ENCODE assay signal across 20 cellular contexts in the genomic region with DNA sequence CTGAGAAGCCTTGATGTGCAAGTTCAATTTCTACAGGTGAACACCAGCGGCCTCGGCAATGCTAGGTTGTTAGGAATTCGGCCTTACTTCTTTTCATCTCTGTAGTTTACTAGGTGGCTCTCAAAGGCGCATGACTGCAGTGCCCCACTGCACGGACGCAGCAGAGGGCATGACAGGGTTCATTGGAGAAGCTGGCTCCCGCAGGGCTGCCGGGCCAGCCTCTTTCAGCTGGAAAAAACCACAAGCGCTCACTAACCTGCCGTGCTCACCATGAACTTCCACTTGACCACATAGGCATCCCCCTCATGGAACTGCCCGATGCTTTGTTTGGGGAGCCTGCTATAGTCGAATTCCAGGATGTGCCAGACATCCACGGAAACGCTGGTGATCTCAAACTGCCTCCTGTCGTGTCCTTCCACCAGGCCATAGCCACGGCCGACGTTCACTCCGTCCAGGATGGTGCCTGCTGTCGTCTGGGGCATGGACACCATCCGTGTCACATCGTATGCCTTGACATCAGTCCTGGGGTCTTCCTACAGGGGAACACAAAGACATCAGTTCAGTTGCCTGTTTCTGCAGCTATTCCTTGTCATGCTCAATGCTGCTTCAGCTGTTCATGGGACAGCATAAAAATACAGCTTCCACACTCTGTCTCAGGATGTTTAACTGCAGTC.
A peak's percentile ranks its signal among the peaks of the same experiment; 100 is the strongest.
DNase-seq lines count a peak whose midpoint lies in the region; ATAC-seq and TF ChIP-seq lines count a peak whose summit lies in the region.
"Had no signal": no experiment of that assay in that cellular context is flagged by ENCODE, and none has a peak within 500 bp of the region (broad histone marks: within the 10 kb centered on the region; RNA-seq: fewer than 3 reads in every experiment).

No MANE protein-coding gene starts in this region.

- no peak for TF ChIP-seq CTCF in esophagus muscularis mucosa (IDR thresholded peaks at IDR 0.05)
- TF ChIP-seq CTCF in psoas muscle (IDR thresholded peaks at IDR 0.05): no peak

- 0 out of 22 replicates have a peak, but pooled peaks cover 0 to 7% (median 0%) of the 10 kb centered on the region in 11 experiments for H4K20me1 ChIP-seq in BLaER1 treated with 17β-estradiol and CSF1 and Interleukin-3, amounts not matched to agents 10 nM and 100 nM

- intact Hi-C loops in esophagus muscularis mucosa (cut with DNase I): no loop called here
- intact Hi-C loops in psoas muscle (cut with DNase I): no loop called here

- no peaks in the 10 kb centered on the region for H3K27me3 ChIP-seq in BLaER1 treated with 17β-estradiol and CSF1 and Interleukin-3, amounts not matched to agents 10 nM and 100 nM
- H3K27me3 ChIP-seq in esophagus muscularis mucosa (no peaks in the 10 kb centered on the region), psoas muscle (ENCODE audit: insufficient read depth in 3 of 3, low read length in 2 of 3) (no peaks in the 10 kb centered on the region)
- H3K27me3 ChIP-seq: body of pancreas, ovary, SJCRH30 had no signal

- peak overlapping the region in 8 of 11 experiments; percentile 22 to 78 (median 62); a peak in 12 of 22 replicates for H3K4me2 ChIP-seq in BLaER1 treated with 17β-estradiol and CSF1 and Interleukin-3, amounts not matched to agents 10 nM and 100 nM

- H3K9me3 ChIP-seq in BLaER1 treated with 17β-estradiol and CSF1 and Interleukin-3, amounts not matched to agents 10 nM and 100 nM (replicated peaks in 1 of 11): no peaks in the 10 kb centered on the region
- no peaks in the 10 kb centered on the region for H3K9me3 ChIP-seq in KOPT-K1 (ENCODE audit: insufficient read depth, low read length, poor library complexity, severe bottlenecking)
- H3K9me3 ChIP-seq in esophagus muscularis mucosa: no peaks in the 10 kb centered on the region
- H3K9me3 ChIP-seq in psoas muscle: no peaks in the 10 kb centered on the region
- H3K9me3 ChIP-seq: body of pancreas, HAP-1, ovary, SJCRH30 had no signal

- 73% methylated on average over 16 of the region's 22 CpGs for WGBS in esophagus muscularis mucosa
- 72 to 85% (median 78%) methylated on average over 22 of the region's 22 CpGs for WGBS in psoas muscle, 3 donors

- no peak for TF ChIP-seq EP300 in esophagus muscularis mucosa (IDR thresholded peaks at IDR 0.05)

- H3K36me3 ChIP-seq in BLaER1 treated with 17β-estradiol and CSF1 and Interleukin-3, amounts not matched to agents 10 nM and 100 nM: peaks cover 0 to 69% (median 14%) of the 10 kb centered on the region in 11 experiments; a peak in 12 of 22 replicates
- H3K36me3 ChIP-seq in KOPT-K1 (ENCODE audit: insufficient read depth, low read length) (no peaks in the 10 kb centered on the region), esophagus muscularis mucosa (peaks cover 29 to 90% (median 59%) of the 10 kb centered on the region in 4 donors), psoas muscle (ENCODE audit: insufficient read depth in 1 of 2, low read depth in 1 of 2) (peaks cover 3 to 92% of the 10 kb centered on the region in 2 donors)
- H3K36me3 ChIP-seq: HAP-1, ovary had no signal

- H3K4me1 ChIP-seq in BLaER1 treated with 17β-estradiol and CSF1 and Interleukin-3, amounts not matched to agents 10 nM and 100 nM: peaks cover 9 to 44% (median 34%) of the 10 kb centered on the region in 10 experiments; a peak in 19 of 20 replicates
- H3K4me1 ChIP-seq in esophagus muscularis mucosa: peaks cover 31 to 95% (median 90%) of the 10 kb centered on the region in 4 donors
- peaks cover 35% of the 10 kb centered on the region for H3K4me1 ChIP-seq in psoas muscle
- H3K4me1 ChIP-seq: HAP-1 had no signal

- ATAC-seq in psoas muscle (no peak), GM21737 (IDR thresholded peaks at IDR 0.05; ENCODE audit: unreplicated experiment) (no peak)
- ATAC-seq: activated naive CD8-positive, alpha-beta T cell treated with anti-CD3 and anti-CD28 coated beads, Interleukin-2, amount 50 U/mL, for 24 hours; body of pancreas; Panc1 had no signal

- DNase-seq in esophagus muscularis mucosa (ENCODE audit: extremely low spot score) (no peak), psoas muscle (peak in 1 of 2 donors; percentile 47), HK-2 (ENCODE audit: unreplicated experiment) (no peak), HT-29 (ENCODE audit: low spot score) (no peak)
- DNase-seq: activated CD4-positive, alpha-beta T cell treated with anti-CD3 and anti-CD28 coated beads for 4 hours; activated naive CD8-positive, alpha-beta T cell treated with anti-CD3 and anti-CD28 coated beads, Interleukin-2, amount 50 U/mL, for 24 hours; body of pancreas; CD8-positive, alpha-beta memory T cell; erythroblast; foreskin melanocyte; naive B cell; NCI-H187 treated with DMSO at 0.1 percent for 48 hours; NCI-H82; ovary; SJCRH30 had no signal

- H3K27ac ChIP-seq in BLaER1 treated with 17β-estradiol and CSF1 and Interleukin-3, amounts not matched to agents 10 nM and 100 nM: no peak overlapping the region
- peak overlapping the region; percentile 33 for H3K27ac ChIP-seq in KOPT-K1 (ENCODE audit: low read depth, low read length, poor library complexity, severe bottlenecking)
- H3K27ac ChIP-seq in esophagus muscularis mucosa (replicated peaks in 1 of 4): peak overlapping the region in 3 of 4 donors; percentile 5 to 73 (median 57)
- peak overlapping the region; percentile 36 for H3K27ac ChIP-seq in psoas muscle
- H3K27ac ChIP-seq: body of pancreas, SJCRH30 had no signal

- no peak overlapping the region for H3K4me3 ChIP-seq in BLaER1 treated with 17β-estradiol and CSF1 and Interleukin-3, amounts not matched to agents 10 nM and 100 nM
- H3K4me3 ChIP-seq in esophagus muscularis mucosa (no peak overlapping the region), psoas muscle (no peak overlapping the region)
- H3K4me3 ChIP-seq: body of pancreas, HAP-1, ovary, SJCRH30 had no signal

- H3K9ac ChIP-seq in BLaER1 treated with 17β-estradiol and CSF1 and Interleukin-3, amounts not matched to agents 10 nM and 100 nM: no peak overlapping the region

- TF ChIP-seq POLR2A in esophagus muscularis mucosa (IDR thresholded peaks at IDR 0.05; ENCODE audit: low read depth): no peak

Comparison
In these comparisons a context has a peak if more than half of its experiments do, and no peak if none do; other contexts are left out.
1. H3K27ac ChIP-seq: peak in KOPT-K1 (single experiment), esophagus muscularis mucosa (3 of 4) and psoas muscle (single experiment); none in BLaER1 treated with 17β-estradiol and CSF1 and Interleukin-3, amounts not matched to agents 10 nM and 100 nM (0 of 11).